ENCODE assay signal across 9 cellular contexts in the genomic region with DNA sequence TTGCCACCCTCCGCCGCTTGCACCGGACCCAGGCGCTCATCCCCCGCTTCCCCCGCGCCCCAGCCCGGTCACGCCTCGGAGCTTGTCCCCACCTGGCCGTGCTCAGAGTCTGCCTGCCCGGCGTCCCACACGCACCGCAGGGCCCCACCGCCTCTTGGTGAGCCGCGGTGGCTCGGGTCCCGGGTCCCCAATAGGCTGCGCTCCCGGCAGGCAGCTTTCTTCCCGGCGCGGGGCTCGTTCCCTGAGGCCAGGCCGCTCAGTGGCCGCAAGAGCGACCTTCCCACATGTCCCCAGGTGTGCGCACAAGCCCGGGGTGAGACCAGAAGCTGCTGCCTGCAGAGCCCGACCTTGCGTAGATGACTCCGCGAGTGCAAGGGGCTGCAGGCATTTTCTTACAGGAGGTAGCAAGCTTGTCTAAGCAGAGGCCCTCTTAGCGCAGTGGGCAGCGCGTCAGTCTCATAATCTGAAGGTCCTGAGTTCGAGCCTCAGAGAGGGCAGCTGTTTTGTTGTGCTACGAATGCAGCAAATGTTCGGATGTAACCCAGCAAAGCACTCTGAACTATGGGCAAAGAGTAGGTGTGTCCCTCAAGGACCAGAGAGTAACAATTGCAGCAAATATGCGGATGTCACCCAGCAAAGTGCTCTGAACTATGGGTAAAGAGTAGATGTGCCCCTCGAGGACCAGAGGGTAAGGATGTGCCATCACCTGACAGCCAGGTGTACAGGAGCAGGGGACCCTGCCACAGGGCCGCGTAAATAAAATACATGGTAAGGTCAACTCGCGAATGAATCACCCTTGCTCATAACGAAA. TPM values are rescaled to one million over a fixed set of nuclear protein-coding genes. Genes with fewer than 3 reads are reported as not detected.
DNase-seq lines count a peak whose midpoint lies in the region; ATAC-seq and TF ChIP-seq lines count a peak whose summit lies in the region.
"Had no signal": no experiment of that assay in that cellular context is flagged by ENCODE, and none has a peak within 500 bp of the region (broad histone marks: within the 10 kb centered on the region; RNA-seq: fewer than 3 reads in every experiment).

No MANE protein-coding gene starts in this region.

- H3K79me2 ChIP-seq in OCI-LY7 (ENCODE audit: insufficient read depth, low read depth, low read length): no peaks in the 10 kb centered on the region

- H2AFZ ChIP-seq in OCI-LY7 (ENCODE audit: low read length): no peak overlapping the region

- no peaks in the 10 kb centered on the region for H3K9me3 ChIP-seq in CD4-positive, alpha-beta memory T cell (ENCODE audit: control insufficient read depth in 1 of 2, low read length in 2 of 2)
- peaks cover 7% of the 10 kb centered on the region; the same call in 1 of the 2 replicates for H3K9me3 ChIP-seq in OCI-LY7 (ENCODE audit: low read length)

- no peaks in the 10 kb centered on the region for H3K27me3 ChIP-seq in CD4-positive, alpha-beta memory T cell (ENCODE audit: insufficient read depth, low read length)

- no peaks in the 10 kb centered on the region for H3K36me3 Mint-ChIP-seq in CD4-positive, alpha-beta memory T cell
- H3K36me3 Mint-ChIP-seq in activated T-helper 17 cell treated with anti-CD3 and anti-CD28 coated beads, Interleukin-2, amount 50 U/mL, for 72 hours (ENCODE audit: low read depth): no peaks in the 10 kb centered on the region
- H3K36me3 Mint-ChIP-seq in activated T-helper 1 cell treated with anti-CD3 and anti-CD28 coated beads, Interleukin-12 subunit alpha, Interleukin-12 subunit beta, Interleukin-2, Interleukin-4 antibody, amounts not matched to agents 30 ng/mL and 10 ng/mL and 1 ng/mL, durations not matched to agents 14 hours and 24 hours and 36 hours (ENCODE audit: low read depth): no peaks in the 10 kb centered on the region

- no peak overlapping the region for H3K27ac ChIP-seq in CD4-positive, alpha-beta memory T cell (ENCODE audit: low read depth, low read length)
- no peak overlapping the region for H3K27ac ChIP-seq in OCI-LY7 (ENCODE audit: low read depth, low read length, poor library complexity, severe bottlenecking)
- H3K27ac ChIP-seq: KMS-11 had no signal

- POLR2A ChIA-PET in CD4-positive, alpha-beta memory T cell (lab: Charles Lee; ENCODE audit: partially characterized antibody): interaction anchor here (0.6 to 1.1 kb wide), 3 partner anchors 14 to 58 kb away, joined by 3 to 4 read pairs (median 3); a partner anchor contains a TSS
- POLR2A ChIA-PET in OCI-LY7 (lab: Charles Lee): no interaction called here

- H4K20me1 ChIP-seq in OCI-LY7 (ENCODE audit: insufficient read depth, low read length): no peaks in the 10 kb centered on the region

- peaks cover 3 to 10% (median 5%) of the 10 kb centered on the region in 4 donors for H3K4me1 Mint-ChIP-seq in CD4-positive, alpha-beta memory T cell
- no peaks in the 10 kb centered on the region for H3K4me1 Mint-ChIP-seq in activated T-helper 17 cell treated with anti-CD3 and anti-CD28 coated beads, Interleukin-2, amount 50 U/mL, for 72 hours
- no peaks in the 10 kb centered on the region for H3K4me1 Mint-ChIP-seq in activated T-helper 1 cell treated with anti-CD3 and anti-CD28 coated beads, Interleukin-12 subunit alpha, Interleukin-12 subunit beta, Interleukin-2, Interleukin-4 antibody, amounts not matched to agents 30 ng/mL and 10 ng/mL and 1 ng/mL, durations not matched to agents 14 hours and 24 hours and 36 hours (ENCODE audit: low read depth)

- H3K4me1 ChIP-seq in CD4-positive, alpha-beta memory T cell (ENCODE audit: insufficient read depth, low read length): peaks cover 4% of the 10 kb centered on the region
- H3K4me1 ChIP-seq in OCI-LY7 (ENCODE audit: insufficient read depth, low read length, poor library complexity, severe bottlenecking): no peaks in the 10 kb centered on the region

- H3K27ac Mint-ChIP-seq in CD4-positive, alpha-beta memory T cell: peak overlapping the region in 3 of 7 donors; percentile 56 to 90 (median 90)
- H3K27ac Mint-ChIP-seq in activated T-helper 17 cell treated with anti-CD3 and anti-CD28 coated beads, Interleukin-2, amount 50 U/mL, for 72 hours: no peak overlapping the region
- no peak overlapping the region for H3K27ac Mint-ChIP-seq in activated T-helper 1 cell treated with anti-CD3 and anti-CD28 coated beads, Interleukin-12 subunit alpha, Interleukin-12 subunit beta, Interleukin-2, Interleukin-4 antibody, amounts not matched to agents 30 ng/mL and 10 ng/mL and 1 ng/mL, durations not matched to agents 14 hours and 24 hours and 36 hours

- H3K27me3 Mint-ChIP-seq in CD4-positive, alpha-beta memory T cell: peaks cover 12 to 34% of the 10 kb centered on the region in 2 donors
- peaks cover 39% of the 10 kb centered on the region for H3K27me3 Mint-ChIP-seq in activated T-helper 17 cell treated with anti-CD3 and anti-CD28 coated beads, Interleukin-2, amount 50 U/mL, for 72 hours
- peaks cover 29% of the 10 kb centered on the region for H3K27me3 Mint-ChIP-seq in activated T-helper 1 cell treated with anti-CD3 and anti-CD28 coated beads, Interleukin-12 subunit alpha, Interleukin-12 subunit beta, Interleukin-2, Interleukin-4 antibody, amounts not matched to agents 30 ng/mL and 10 ng/mL and 1 ng/mL, durations not matched to agents 14 hours and 24 hours and 36 hours (ENCODE audit: insufficient read depth)

- H3K9me2 ChIP-seq in OCI-LY7 (ENCODE audit: insufficient read depth, low read length): no peaks in the 10 kb centered on the region

- no TSS peak for BruUV-seq in OCI-LY7 (replicated peaks; lab: Mats Ljungman, UMichigan)

- no peak overlapping the region for H3K4me2 ChIP-seq in OCI-LY7 (ENCODE audit: low read length)
- H3K4me2 ChIP-seq: KMS-11 had no signal

- peak; percentile 70 for ATAC-seq in GM19395 (IDR thresholded peaks at IDR 0.05; ENCODE audit: unreplicated experiment)
- peak; percentile 59 for ATAC-seq in activated T-helper 17 cell treated with anti-CD3 and anti-CD28 coated beads, Interleukin-2, amount 50 U/mL, for 72 hours (replicated peaks)

- intact Hi-C loops in CD4-positive, alpha-beta memory T cell (cut with micrococcal nuclease): no loop called here
- intact Hi-C loops in OCI-LY7 (cut with micrococcal nuclease; ENCODE audit: unreplicated experiment): no loop called here
- intact Hi-C loops in activated T-helper 1 cell treated with anti-CD3 and anti-CD28 coated beads, Interleukin-12 subunit alpha, Interleukin-12 subunit beta, Interleukin-2, Interleukin-4 antibody, amounts not matched to agents 30 ng/mL and 10 ng/mL and 1 ng/mL, durations not matched to agents 14 hours and 24 hours and 36 hours (cut with micrococcal nuclease): no loop called here

- CTCF ChIA-PET in CD4-positive, alpha-beta memory T cell (lab: Charles Lee; ENCODE audit: partially characterized antibody): interaction anchor here (0.8 to 5.7 kb wide), 2 partner anchors 14 to 185 kb away, joined by 3 to 32 read pairs; no protein-coding TSS in a partner anchor
- CTCF ChIA-PET in OCI-LY7 (lab: Charles Lee; ENCODE audit: unreplicated experiment): interaction anchor here (0.6 kb wide), 1 partner anchor 50 kb away, joined by 3 read pairs; no protein-coding TSS in a partner anchor

- H3K4me3 Mint-ChIP-seq in CD4-positive, alpha-beta memory T cell: peak overlapping the region in 3 of 8 donors; percentile 27 to 83 (median 81)
- H3K4me3 Mint-ChIP-seq in activated T-helper 17 cell treated with anti-CD3 and anti-CD28 coated beads, Interleukin-2, amount 50 U/mL, for 72 hours: no peak overlapping the region
- no peak overlapping the region for H3K4me3 Mint-ChIP-seq in activated T-helper 1 cell treated with anti-CD3 and anti-CD28 coated beads, Interleukin-12 subunit alpha, Interleukin-12 subunit beta, Interleukin-2, Interleukin-4 antibody, amounts not matched to agents 30 ng/mL and 10 ng/mL and 1 ng/mL, durations not matched to agents 14 hours and 24 hours and 36 hours

- H3K36me3 ChIP-seq in CD4-positive, alpha-beta memory T cell (ENCODE audit: insufficient read depth, low read length): no peaks in the 10 kb centered on the region
- H3K36me3 ChIP-seq in OCI-LY7 (ENCODE audit: insufficient read depth, low read length): no peaks in the 10 kb centered on the region

- peak in 3 of 5 donors; percentile 10 to 76 (median 16) for DNase-seq in CD4-positive, alpha-beta memory T cell
- DNase-seq in M059J (ENCODE audit: low read depth): peak; percentile 83
- DNase-seq in iPS-NIHi7 (ENCODE audit: extremely low spot score): peak; percentile 94
- peak; percentile 17 to 29 for DNase-seq in stimulated activated CD8-positive, alpha-beta memory T cell treated with anti-CD3 and anti-CD28 coated beads, Interleukin-2, amount 100 ng/mL, for 48 hours (ENCODE audit: low read depth in 2 of 2)
- DNase-seq in OCI-LY7 (ENCODE audit: low spot score): no peak
- no peak for DNase-seq in activated T-helper 1 cell treated with anti-CD3 and anti-CD28 coated beads, Interleukin-12 subunit alpha, Interleukin-12 subunit beta, Interleukin-2, Interleukin-4 antibody, amounts not matched to agents 30 ng/mL and 10 ng/mL and 1 ng/mL, durations not matched to agents 14 hours and 24 hours and 36 hours (ENCODE audit: low spot score)

- H3K4me3 ChIP-seq in CD4-positive, alpha-beta memory T cell (ENCODE audit: low read length in 2 of 2): no peak overlapping the region
- no peak overlapping the region for H3K4me3 ChIP-seq in OCI-LY7 (ENCODE audit: low read depth, low read length, poor library complexity, severe bottlenecking)

- TF ChIP-seq CTCF in OCI-LY7 (conservative IDR thresholded peaks at IDR 0.05; ENCODE audit: low read length): no peak

- H3K9me3 Mint-ChIP-seq in CD4-positive, alpha-beta memory T cell: peaks cover 0 to 9% (median 2%) of the 10 kb centered on the region in 8 donors
- no peaks in the 10 kb centered on the region for H3K9me3 Mint-ChIP-seq in activated T-helper 17 cell treated with anti-CD3 and anti-CD28 coated beads, Interleukin-2, amount 50 U/mL, for 72 hours
- H3K9me3 Mint-ChIP-seq in activated T-helper 1 cell treated with anti-CD3 and anti-CD28 coated beads, Interleukin-12 subunit alpha, Interleukin-12 subunit beta, Interleukin-2, Interleukin-4 antibody, amounts not matched to agents 30 ng/mL and 10 ng/mL and 1 ng/mL, durations not matched to agents 14 hours and 24 hours and 36 hours: no peaks in the 10 kb centered on the region

RNA-seq across cellular contexts. Expression of a gene that starts 15.6 kb away (rescaled TPM):
- total RNA-seq in CD4-positive, alpha-beta memory T cell: not detected
- not detected for polyA plus RNA-seq in CD4-positive, alpha-beta memory T cell
- not detected in 2 replicates for total RNA-seq in M059J (2014; rRNA removed; shearing (Covaris generic))
- not detected for total RNA-seq in activated T-helper 17 cell treated with anti-CD3 and anti-CD28 coated beads, Interleukin-2, amount 50 U/mL, for 72 hours
- total RNA-seq in OCI-LY7 (2014; rRNA removed; shearing (Covaris generic)): not detected in 2 replicates
- not detected in 2 replicates for total RNA-seq in OCI-LY7 (2022)
- not detected in 2 replicates for total RNA-seq in activated T-helper 1 cell treated with anti-CD3 and anti-CD28 coated beads, Interleukin-12 subunit alpha, Interleukin-12 subunit beta, Interleukin-2, Interleukin-4 antibody, amounts not matched to agents 30 ng/mL and 10 ng/mL and 1 ng/mL, durations not matched to agents 14 hours and 24 hours and 36 hours

RNA-seq across cellular contexts. Expression of a gene that starts 35.8 kb away (rescaled TPM):
- 10 to 100 TPM; 15.2 to 16.2 TPM for total RNA-seq in CD4-positive, alpha-beta memory T cell
- 1 to 10 TPM; 5.5 to 5.6 TPM for polyA plus RNA-seq in CD4-positive, alpha-beta memory T cell
- 9.2 and 10.6 TPM in 2 replicates for total RNA-seq in M059J (2014; rRNA removed; shearing (Covaris generic))
- 1 to 10 TPM; 6.8 to 9.3 TPM for total RNA-seq in activated T-helper 17 cell treated with anti-CD3 and anti-CD28 coated beads, Interleukin-2, amount 50 U/mL, for 72 hours
- 6.2 and 7.4 TPM in 2 replicates for total RNA-seq in OCI-LY7 (2014; rRNA removed; shearing (Covaris generic))
- total RNA-seq in OCI-LY7 (2022): 11.3 and 11.8 TPM in 2 replicates
- 4.9 and 6.4 TPM in 2 replicates for total RNA-seq in activated T-helper 1 cell treated with anti-CD3 and anti-CD28 coated beads, Interleukin-12 subunit alpha, Interleukin-12 subunit beta, Interleukin-2, Interleukin-4 antibody, amounts not matched to agents 30 ng/mL and 10 ng/mL and 1 ng/mL, durations not matched to agents 14 hours and 24 hours and 36 hours

Comparison
In these comparisons a context has a peak if more than half of its experiments do, and no peak if none do; other contexts are left out.
1. DNase-seq: peak in CD4-positive, alpha-beta memory T cell (3 of 5), M059J (single experiment), iPS-NIHi7 (single experiment) and stimulated activated CD8-positive, alpha-beta memory T cell treated with anti-CD3 and anti-CD28 coated beads, Interleukin-2, amount 100 ng/mL, for 48 hours (2 of 2); none in OCI-LY7 (single experiment) and activated T-helper 1 cell treated with anti-CD3 and anti-CD28 coated beads, Interleukin-12 subunit alpha, Interleukin-12 subunit beta, Interleukin-2, Interleukin-4 antibody, amounts not matched to agents 30 ng/mL and 10 ng/mL and 1 ng/mL, durations not matched to agents 14 hours and 24 hours and 36 hours (single experiment).